1 cellular context compared by ENCODE assay signal in genomic region chr4:71230613-71231012, GRCh38.
TF ChIP-seq lines count a peak whose summit lies in the region.

No MANE protein-coding gene starts in this region.

TF ChIP-seq in GM12878, 131 proteins besides CTCF, POLR2A, EP300 and RAD21 (continued from another document):
- no peak for TF ChIP-seq CEBPZ (IDR thresholded peaks at IDR 0.05; ENCODE audit: low read depth, low read length)
